1 cellular context compared by ENCODE assay signal in the genomic region with DNA sequence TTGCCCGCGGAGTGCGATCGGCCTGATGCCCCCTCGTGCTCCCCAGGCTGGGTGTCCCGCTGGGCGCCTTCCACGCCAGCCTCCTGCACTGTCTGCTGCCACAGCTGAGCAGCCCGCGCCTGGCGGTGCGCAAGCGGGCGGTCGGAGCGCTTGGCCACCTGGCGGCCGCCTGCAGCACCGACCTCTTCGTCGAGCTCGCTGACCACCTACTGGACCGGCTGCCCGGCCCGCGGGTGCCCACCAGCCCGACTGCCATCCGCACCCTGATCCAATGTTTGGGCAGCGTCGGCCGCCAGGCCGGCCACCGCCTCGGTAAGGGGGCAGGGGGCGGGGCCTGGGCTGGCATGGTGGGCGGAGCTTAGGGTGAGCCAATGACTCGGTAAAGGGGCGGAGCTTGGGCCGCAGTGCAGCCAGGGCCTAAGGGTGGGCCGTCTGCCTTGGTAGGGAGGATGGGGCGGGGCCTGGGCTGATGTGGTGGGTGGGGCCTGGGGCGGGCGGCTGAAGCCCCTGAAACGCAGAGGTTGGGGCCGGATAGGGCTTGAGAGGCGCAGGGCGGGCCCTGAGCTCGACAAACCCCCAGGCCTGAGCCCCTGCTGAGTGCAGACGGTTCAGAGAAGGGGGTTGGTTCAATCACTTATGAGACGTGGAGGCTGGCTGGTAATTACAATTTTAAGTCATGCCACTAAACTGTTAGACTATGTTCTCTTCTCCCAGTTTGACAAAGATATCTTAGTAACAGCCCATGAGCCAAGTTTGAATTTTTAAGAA.
TF ChIP-seq lines count a peak whose summit lies in the region.

No MANE protein-coding gene starts in this region.

TF ChIP-seq in H1, 55 proteins besides CTCF, POLR2A, EP300 and RAD21 (continued from another document):
- TF ChIP-seq ASH2L (IDR thresholded peaks at IDR 0.05; ENCODE audit: low read length), result peak; percentile 58
- peak; percentile 84 for TF ChIP-seq KDM4A (IDR thresholded peaks at IDR 0.05; ENCODE audit: low read depth, low read length, severe bottlenecking)
- TF ChIP-seq SRF (IDR thresholded peaks at IDR 0.05; ENCODE audit: low read depth, low read length), result 0 out of 2 replicates have a peak, but pooled peaks have one; percentile 3
- TF ChIP-seq, protein P1, sequence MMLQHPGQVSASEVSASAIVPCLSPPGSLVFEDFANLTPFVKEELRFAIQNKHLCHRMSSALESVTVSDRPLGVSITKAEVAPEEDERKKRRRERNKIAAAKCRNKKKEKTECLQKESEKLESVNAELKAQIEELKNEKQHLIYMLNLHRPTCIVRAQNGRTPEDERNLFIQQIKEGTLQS (IDR thresholded peaks at IDR 0.05; ENCODE audit: insufficient read depth, low read depth, low read length), result no peak
- peak; percentile 64 for TF ChIP-seq CREB1 (IDR thresholded peaks at IDR 0.05)
- TF ChIP-seq GTF2F1 (IDR thresholded peaks at IDR 0.05; ENCODE audit: borderline replicate concordance, low read depth, low read length), result no peak
- no peak; the same call in 1 of the 2 replicates for TF ChIP-seq RBBP5 (IDR thresholded peaks at IDR 0.05; ENCODE audit: borderline replicate concordance, low read depth, low read length)
- TF ChIP-seq, protein P2, sequence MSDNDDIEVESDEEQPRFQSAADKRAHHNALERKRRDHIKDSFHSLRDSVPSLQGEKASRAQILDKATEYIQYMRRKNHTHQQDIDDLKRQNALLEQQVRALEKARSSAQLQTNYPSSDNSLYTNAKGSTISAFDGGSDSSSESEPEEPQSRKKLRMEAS (IDR thresholded peaks at IDR 0.05), result peak; percentile 52
- peak; percentile 1 for TF ChIP-seq NANOG (IDR thresholded peaks at IDR 0.05; ENCODE audit: insufficient read depth, low read depth, low read length, poor library complexity, severe bottlenecking)
- TF ChIP-seq RNF2 (IDR thresholded peaks at IDR 0.05; ENCODE audit: borderline replicate concordance, low read depth, low read length, missing control alignments, poor library complexity, severe bottlenecking), result no peak
- peak; percentile 89 for TF ChIP-seq SP4 (IDR thresholded peaks at IDR 0.05; ENCODE audit: low read length)
- peak; percentile 45 to 56; a peak in 1 of 4 replicates for TF ChIP-seq HDAC2 (IDR thresholded peaks at IDR 0.05; ENCODE audit: borderline replicate concordance in 1 of 2, low read depth in 2 of 2, low read length in 2 of 2)
- TF ChIP-seq TAF7 (optimal IDR thresholded peaks at IDR 0.05; ENCODE audit: borderline replicate concordance, low read depth, low read length), result peak; percentile 71
- TF ChIP-seq YY1 (IDR thresholded peaks at IDR 0.05; ENCODE audit: low read depth, low read length), result peak; percentile 84
- peak; percentile 93 for TF ChIP-seq CTBP2 (IDR thresholded peaks at IDR 0.05; ENCODE audit: borderline replicate concordance, insufficient read depth, insufficient read length, low read length)
- TF ChIP-seq SIN3A (conservative IDR thresholded peaks at IDR 0.05 in 1 of 2, IDR thresholded peaks at IDR 0.05 in 1 of 2; ENCODE audit: low read depth in 1 of 2, low read length in 2 of 2), result peak; percentile 59 to 64; a peak in 1 of 4 replicates
